16 cellular contexts compared by ENCODE assay signal in genomic region chr11:41457216-41458014, GRCh38. TPM values are rescaled to one million over a fixed set of nuclear protein-coding genes. Genes with fewer than 3 reads are reported as not detected.
DNase-seq lines count a peak whose midpoint lies in the region; ATAC-seq and TF ChIP-seq lines count a peak whose summit lies in the region.
"Had no signal": no experiment of that assay in that cellular context is flagged by ENCODE, and none has a peak within 500 bp of the region (broad histone marks: within the 10 kb centered on the region; RNA-seq: fewer than 3 reads in every experiment).

No MANE protein-coding gene starts in this region.

- H3K27ac Mint-ChIP-seq in CD8-positive, alpha-beta T cell = no peak overlapping the region
- H3K27ac Mint-ChIP-seq: CD14-positive monocyte; CD8-positive, alpha-beta memory T cell had no signal

- H3K4me3 ChIP-seq in dorsolateral prefrontal cortex (peak overlapping the region in 53 of 59 donors; percentile 2 to 69 (median 55)), neuron (ENCODE audit: low read length) (no peak overlapping the region)
- no peak overlapping the region for H3K4me3 ChIP-seq in CD8-positive, alpha-beta T cell (ENCODE audit: low read depth, low read length)

- POLR2A ChIA-PET in CD8-positive, alpha-beta T cell (lab: Charles Lee) = no interaction called here

- H2AFZ ChIP-seq in neuron (ENCODE audit: low read depth, low read length) = peak overlapping the region; percentile 87

- H3K9me3 Mint-ChIP-seq in CD8-positive, alpha-beta T cell = no peaks in the 10 kb centered on the region
- H3K9me3 Mint-ChIP-seq: CD14-positive monocyte, H9 had no signal

- H3K9me3 ChIP-seq in neuron (ENCODE audit: low read length) = no peaks in the 10 kb centered on the region
- H3K9me3 ChIP-seq in CD8-positive, alpha-beta T cell (ENCODE audit: low read length) = no peaks in the 10 kb centered on the region
- H3K9me3 ChIP-seq: Caco-2 had no signal

- H3K27me3 ChIP-seq in dorsolateral prefrontal cortex = peaks cover 0 to 17% (median 0%) of the 10 kb centered on the region in 45 donors
- H3K27me3 ChIP-seq in neuron (ENCODE audit: insufficient read depth, low read length) = no peaks in the 10 kb centered on the region
- no peaks in the 10 kb centered on the region for H3K27me3 ChIP-seq in CD8-positive, alpha-beta T cell (ENCODE audit: insufficient read depth, low read length)

- no peak for TF ChIP-seq CTCF in dorsolateral prefrontal cortex (IDR thresholded peaks at IDR 0.05 in 54 of 56, conservative IDR thresholded peaks at IDR 0.05 in 2 of 56; ENCODE audit: low read depth in 1 of 56, partially characterized antibody in 56 of 56)
- TF ChIP-seq CTCF in CD8-positive, alpha-beta T cell (IDR thresholded peaks at IDR 0.05) = no peak

- intact Hi-C loops in dorsolateral prefrontal cortex (cut with DNase I) = no loop called here
- intact Hi-C loops in CD8-positive, alpha-beta T cell (cut with DNase I, micrococcal nuclease) = no loop called here

- H3K27ac ChIP-seq in dorsolateral prefrontal cortex = peak overlapping the region in 1 of 59 donors; percentile 64
- no peak overlapping the region for H3K27ac ChIP-seq in CD8-positive, alpha-beta T cell (ENCODE audit: low read depth, low read length)
- H3K27ac ChIP-seq: 22Rv1 had no signal

- peaks cover 22% of the 10 kb centered on the region for H3K4me1 ChIP-seq in neuron (ENCODE audit: insufficient read depth, low read length)
- no peaks in the 10 kb centered on the region for H3K4me1 ChIP-seq in CD8-positive, alpha-beta T cell (ENCODE audit: insufficient read depth, low read length)
- H3K4me1 ChIP-seq: Caco-2 had no signal

- DNase-seq in NCI-H1105 treated with DMSO at 0.1 percent for 48 hours (lab: John Stamatoyannopoulos, UW) (peak; percentile 36), NCI-H1105 (lab: John Stamatoyannopoulos, UW) (no peak), dorsolateral prefrontal cortex (peak in 1 of 10 donors; percentile 10)
- no peak for DNase-seq in CD8-positive, alpha-beta T cell
- DNase-seq: Caco-2; CD8-positive, alpha-beta memory T cell; DND-41; GOT3; H9 had no signal

- H3K27me3 Mint-ChIP-seq in CD8-positive, alpha-beta T cell (ENCODE audit: low read depth) = peaks cover 6% of the 10 kb centered on the region
- H3K27me3 Mint-ChIP-seq: CD8-positive, alpha-beta memory T cell had no signal

- H3K4me1 Mint-ChIP-seq in CD8-positive, alpha-beta T cell (ENCODE audit: low read depth) = no peaks in the 10 kb centered on the region
- H3K4me1 Mint-ChIP-seq: CD14-positive monocyte had no signal

- no peaks in the 10 kb centered on the region for H3K36me3 Mint-ChIP-seq in CD8-positive, alpha-beta T cell
- H3K36me3 Mint-ChIP-seq: CD14-positive monocyte; CD8-positive, alpha-beta memory T cell had no signal

- no peaks in the 10 kb centered on the region for H3K36me3 ChIP-seq in neuron (ENCODE audit: insufficient read depth, low read length)
- no peaks in the 10 kb centered on the region for H3K36me3 ChIP-seq in CD8-positive, alpha-beta T cell (ENCODE audit: insufficient read depth, low read length)

- no peak for ATAC-seq in GM21381 (IDR thresholded peaks at IDR 0.05; ENCODE audit: unreplicated experiment)
- no peak for ATAC-seq in CD8-positive, alpha-beta T cell
- ATAC-seq in HG02885 (IDR thresholded peaks at IDR 0.05; ENCODE audit: poor library complexity, unreplicated experiment) = no peak
- ATAC-seq: HepG2 had no signal

- CTCF ChIA-PET in CD8-positive, alpha-beta T cell (lab: Charles Lee) = no interaction called here

- H3K4me3 Mint-ChIP-seq in CD8-positive, alpha-beta T cell = no peak overlapping the region
- H3K4me3 Mint-ChIP-seq: CD14-positive monocyte; CD8-positive, alpha-beta memory T cell had no signal

RNA-seq across cellular contexts. Expression of gene LRRC4C, which starts 2.0 kb away (rescaled TPM):
- total RNA-seq in dorsolateral prefrontal cortex = 100 to 1,000 TPM in 1 of 120 experiments, 10 to 100 TPM in 119; 34.7 to 101 (median 68.1) TPM
- not detected for total RNA-seq in CD8-positive, alpha-beta T cell
- total RNA-seq: Caco-2; CD8-positive, alpha-beta memory T cell; HepG2; HT1080 had no signal

Comparison
In these comparisons a context has a peak if more than half of its experiments do, and no peak if none do; other contexts are left out.
1. H3K4me3 ChIP-seq: peak in dorsolateral prefrontal cortex (53 of 59); none in neuron (single experiment) and CD8-positive, alpha-beta T cell (single experiment).
2. RNA of gene LRRC4C, which starts 2.0 kb away (total RNA-seq): 34.7 to 101 TPM in dorsolateral prefrontal cortex; not detected in CD8-positive, alpha-beta T cell; every median in the first group is over 10 times any median in the second.